Comparison of ENCODE assay signal across 1 cellular context in genomic region chr19:8608858-8609209, GRCh38.
TF ChIP-seq lines count a peak whose summit lies in the region.

No MANE protein-coding gene starts in this region.

TF ChIP-seq in IMR-90, 13 proteins besides CTCF, POLR2A, EP300 and RAD21 (continued from another document):
- TF ChIP-seq RFX5 (IDR thresholded peaks at IDR 0.05; ENCODE audit: low read depth, low read length) (no peak), MAFK (IDR thresholded peaks at IDR 0.05; ENCODE audit: low read depth, low read length) (no peak), NFE2L2 (IDR thresholded peaks at IDR 0.05; ENCODE audit: low read depth, low read length) (no peak), SMC3 (IDR thresholded peaks at IDR 0.05; ENCODE audit: low read depth, low read length) (no peak)
